ENCODE assay signal across 9 cellular contexts in genomic region chr1:39132505-39133339, GRCh38.
DNase-seq lines count a peak whose midpoint lies in the region; ATAC-seq, FAIRE-seq and TF ChIP-seq lines count a peak whose summit lies in the region.
"Had no signal": no experiment of that assay in that cellular context is flagged by ENCODE, and none has a peak within 500 bp of the region (broad histone marks: within the 10 kb centered on the region; RNA-seq: fewer than 3 reads in every experiment).

No MANE protein-coding gene starts in this region.

- FAIRE-seq in K562 (lab: Jason Lieb, UNC) = no peak
- FAIRE-seq: islet of Langerhans had no signal

- H3K4me2 ChIP-seq in K562 (ENCODE audit: insufficient read depth, low read length) (no peak overlapping the region), smooth muscle cell (peak overlapping the region; percentile 25)

- intact Hi-C loops in K562 (cut with micrococcal nuclease) = loop anchor here (2.0 kb wide), 1 partner anchor 30 kb away; no protein-coding TSS in a partner anchor

- no peak for TF ChIP-seq EP300 in K562 (IDR thresholded peaks at IDR 0.05; ENCODE audit: low read length)

- peak; percentile 18 to 33 (median 32); a peak in 2 of 6 replicates for TF ChIP-seq CTCF in K562 (IDR thresholded peaks at IDR 0.05 in 2 of 3, conservative IDR thresholded peaks at IDR 0.05 in 1 of 3; ENCODE audit: insufficient read depth in 2 of 3, low read depth in 1 of 3, low read length in 3 of 3)
- no peak for TF ChIP-seq CTCF in smooth muscle cell (IDR thresholded peaks at IDR 0.05; ENCODE audit: borderline replicate concordance, insufficient read depth, poor library complexity, severe bottlenecking)

- CTCF ChIA-PET in K562 (lab: Yijun Ruan, JAX; ENCODE audit: low intra/inter-chr PET ratio) = no interaction called here

- no peak for TF ChIP-seq POLR2A in K562 (conservative IDR thresholded peaks at IDR 0.05)

- no peaks in the 10 kb centered on the region for H3K9me1 ChIP-seq in K562 (ENCODE audit: control insufficient read depth, insufficient read depth, low read length)

- in situ Hi-C loops in K562 (cut with MboI) = no loop called here

- H3K27me3 ChIP-seq in K562 (ENCODE audit: control insufficient read depth in 2 of 2, insufficient read depth in 2 of 2, low read length in 2 of 2) (no peaks in the 10 kb centered on the region), smooth muscle cell (ENCODE audit: low read depth) (no peaks in the 10 kb centered on the region)

- H4K20me1 ChIP-seq in K562 (replicated peaks; ENCODE audit: control insufficient read depth, insufficient read depth, low read length) (no peaks in the 10 kb centered on the region), smooth muscle cell (ENCODE audit: low read depth) (peaks cover 95% of the 10 kb centered on the region)

- H3K79me2 ChIP-seq in K562 (ENCODE audit: control insufficient read depth, insufficient read depth, low read length) (0 out of 3 replicates have a peak, but pooled peaks cover 3% of the 10 kb centered on the region), smooth muscle cell (ENCODE audit: low read depth) (peaks cover 84% of the 10 kb centered on the region)

- 47% methylated on average over 9 of the region's 9 CpGs for WGBS in K562 (ENCODE audit: insufficient coverage, low coverage, missing lambda C conversion rate)
- WGBS in smooth muscle cell (ENCODE audit: low lambda C conversion rate) = 33% methylated on average over 9 of the region's 9 CpGs

- H3K36me3 ChIP-seq in K562 (ENCODE audit: control insufficient read depth, insufficient read depth, low read length) (no peaks in the 10 kb centered on the region; the same call in 2 of the 3 replicates), smooth muscle cell (ENCODE audit: low read depth) (no peaks in the 10 kb centered on the region)

- H3F3A ChIP-seq in smooth muscle cell (ENCODE audit: low read depth) = no peaks in the 10 kb centered on the region

- POLR2A ChIA-PET in K562 (lab: Yijun Ruan, JAX) = interaction anchor here (0.5 to 2.4 kb wide), 9 partner anchors 10 to 259 kb away, joined by 3 to 11 read pairs (median 4); no protein-coding TSS in a partner anchor

- H3K4me3 ChIP-seq in K562 = no peak overlapping the region
- no peak overlapping the region for H3K4me3 ChIP-seq in smooth muscle cell

- DNase-seq in LHCN-M2 (ENCODE audit: low read depth) (peak; percentile 81), K562 (ENCODE audit: extremely low read depth in 1 of 4, low spot score in 3 of 4) (peak in 2 of 4 experiments; percentile 29 to 48), islet precursor cell (peak; percentile 99), smooth muscle cell (lab: John Stamatoyannopoulos, UW; ENCODE audit: unreplicated experiment) (no peak)

- H3K9ac ChIP-seq in K562 (ENCODE audit: insufficient read depth in 1 of 2, low read depth in 2 of 2, low read length in 2 of 2) = peak overlapping the region in 1 of 2 experiments; percentile 29; a peak in 2 of 4 replicates
- H3K9ac ChIP-seq in smooth muscle cell (ENCODE audit: low read depth) = no peak overlapping the region

- H3K4me1 ChIP-seq in K562 (replicated peaks in 1 of 2; ENCODE audit: control insufficient read depth in 2 of 2, insufficient read depth in 2 of 2, low read length in 2 of 2) (peaks cover 0 to 13% of the 10 kb centered on the region in 2 experiments; a peak in 3 of 5 replicates), smooth muscle cell (ENCODE audit: low read depth) (peaks cover 43% of the 10 kb centered on the region)

- peak in 1 of 2 experiments; percentile 29; a peak in 1 of 4 replicates for TF ChIP-seq RAD21 in K562 (CRISPR knock-in tag; conservative IDR thresholded peaks at IDR 0.05 in 1 of 2, IDR thresholded peaks at IDR 0.05 in 1 of 2)

- no peaks in the 10 kb centered on the region for H3K9me3 ChIP-seq in K562 (replicated peaks; ENCODE audit: control insufficient read depth, insufficient read depth, low read depth, low read length)
- H3K9me3 ChIP-seq in smooth muscle cell (replicated peaks; ENCODE audit: low read depth) = no peaks in the 10 kb centered on the region

- BruUV-seq in K562 (replicated peaks; lab: Mats Ljungman, UMichigan) = no TSS peak

- ATAC-seq in K562 (peak; percentile 83), HG03280 (IDR thresholded peaks at IDR 0.05; ENCODE audit: unreplicated experiment) (no peak), HG03378 (IDR thresholded peaks at IDR 0.05; ENCODE audit: unreplicated experiment) (no peak), HG03571 (IDR thresholded peaks at IDR 0.05; ENCODE audit: unreplicated experiment) (no peak), HG02981 (IDR thresholded peaks at IDR 0.05; ENCODE audit: unreplicated experiment) (no peak)

- H2AFZ ChIP-seq in K562 (ENCODE audit: low read depth, low read length) (no peak overlapping the region), smooth muscle cell (ENCODE audit: low read depth) (no peak overlapping the region)

- no peak overlapping the region for H3K27ac ChIP-seq in K562 (ENCODE audit: extremely low read depth, low read depth, low read length)
- H3K27ac ChIP-seq in smooth muscle cell (ENCODE audit: low read depth) = peak overlapping the region; percentile 54

TF ChIP-seq in K562, 482 proteins besides CTCF, POLR2A, EP300 and RAD21 (continues in another document):
- TF ChIP-seq HOMEZ (CRISPR knock-in tag; IDR thresholded peaks at IDR 0.05) (no peak), CBX1 (IDR thresholded peaks at IDR 0.05; ENCODE audit: low read depth) (no peak), DPF2 (IDR thresholded peaks at IDR 0.05) (no peak), BHLHE40 (IDR thresholded peaks at IDR 0.05; ENCODE audit: low read length) (no peak), CLOCK (CRISPR knock-in tag; IDR thresholded peaks at IDR 0.05; ENCODE audit: borderline replicate concordance) (no peak), YY1 (IDR thresholded peaks at IDR 0.05; ENCODE audit: borderline replicate concordance in 1 of 3, control insufficient read depth in 1 of 3, extremely low read depth in 1 of 3, insufficient read depth in 3 of 3, insufficient read length in 1 of 3, insufficient replicate concordance in 2 of 3, low read depth in 1 of 3, low read length in 2 of 3) (no peak), ZNF830 (CRISPR knock-in tag; IDR thresholded peaks at IDR 0.05) (no peak), SRSF3 (IDR thresholded peaks at IDR 0.05; ENCODE audit: insufficient read depth, low read length) (no peak), CC2D1A (IDR thresholded peaks at IDR 0.05) (no peak), CHAMP1 (IDR thresholded peaks at IDR 0.05) (no peak), ZNF143 (CRISPR knock-in tag; IDR thresholded peaks at IDR 0.05) (no peak), ZNF212 (CRISPR knock-in tag; IDR thresholded peaks at IDR 0.05) (no peak), ZKSCAN8 (CRISPR knock-in tag; IDR thresholded peaks at IDR 0.05) (no peak), ZNF76 (CRISPR knock-in tag; IDR thresholded peaks at IDR 0.05; ENCODE audit: borderline replicate concordance) (no peak)
